ENCODE assay signal across 17 cellular contexts in the genomic region with DNA sequence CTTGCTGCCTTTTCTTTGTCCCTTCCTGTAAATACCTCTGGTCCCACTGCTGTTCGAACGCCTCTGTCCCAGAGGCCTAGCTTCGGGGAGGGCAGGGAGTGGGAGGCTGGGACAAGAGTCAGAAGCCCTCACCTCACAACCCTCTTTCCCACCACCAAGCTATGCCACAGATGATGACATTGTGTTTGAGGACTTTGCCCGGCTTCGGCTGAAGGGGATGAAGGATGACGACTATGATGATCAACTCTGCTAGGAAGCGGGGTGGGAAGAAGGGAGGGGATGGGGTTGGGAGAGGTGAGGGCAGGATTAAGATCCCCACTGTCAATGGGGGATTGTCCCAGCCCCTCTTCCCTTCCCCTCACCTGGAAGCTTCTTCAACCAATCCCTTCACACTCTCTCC. TPM values are rescaled to one million over a fixed set of nuclear protein-coding genes. Genes with fewer than 3 reads are reported as not detected.
DNase-seq lines count a peak whose midpoint lies in the region; ATAC-seq and TF ChIP-seq lines count a peak whose summit lies in the region.
"Had no signal": no experiment of that assay in that cellular context is flagged by ENCODE, and none has a peak within 500 bp of the region (broad histone marks: within the 10 kb centered on the region; RNA-seq: fewer than 3 reads in every experiment).

No MANE protein-coding gene starts in this region.

- H3K27me3 Mint-ChIP-seq in activated CD4-positive, alpha-beta memory T cell treated with anti-CD3 and anti-CD28 coated beads, Interleukin-2, amount 10 ng/mL, durations not matched to agents 7 days and 5 days = no peaks in the 10 kb centered on the region
- H3K27me3 Mint-ChIP-seq in activated CD4-positive, alpha-beta memory T cell treated with anti-CD3 and anti-CD28 coated beads for 36 hours = no peaks in the 10 kb centered on the region
- H3K27me3 Mint-ChIP-seq in immature natural killer cell (ENCODE audit: low read depth in 3 of 3) (peaks cover 2 to 8% (median 2%) of the 10 kb centered on the region in 3 donors), osteocyte (ENCODE audit: unreplicated experiment) (peaks cover 5% of the 10 kb centered on the region)

- no peak overlapping the region for H3K4me3 ChIP-seq in Panc1 (ENCODE audit: low read depth in 2 of 2, low read length in 2 of 2)
- H3K4me3 ChIP-seq: breast epithelium, thyroid gland had no signal

- peak overlapping the region; percentile 23 for H3K27ac Mint-ChIP-seq in activated CD4-positive, alpha-beta memory T cell treated with anti-CD3 and anti-CD28 coated beads, Interleukin-2, amount 10 ng/mL, durations not matched to agents 7 days and 5 days
- no peak overlapping the region for H3K27ac Mint-ChIP-seq in activated CD4-positive, alpha-beta memory T cell treated with anti-CD3 and anti-CD28 coated beads for 36 hours
- H3K27ac Mint-ChIP-seq in immature natural killer cell = peak overlapping the region; percentile 61 to 83 (median 71)
- H3K27ac Mint-ChIP-seq in stimulated activated effector memory CD8-positive, alpha-beta T cell treated with anti-CD3 and anti-CD28 coated beads, Interleukin-12 subunit alpha, Interleukin-12 subunit beta, amount 100 ng/mL, for 72 hours = peak overlapping the region; percentile 75
- H3K27ac Mint-ChIP-seq in osteocyte (ENCODE audit: unreplicated experiment) = no peak overlapping the region

- no peaks in the 10 kb centered on the region for H3K27me3 ChIP-seq in Panc1 (ENCODE audit: control insufficient read depth, insufficient read depth, low read length)
- H3K27me3 ChIP-seq: breast epithelium, thyroid gland had no signal

- H3K9me3 Mint-ChIP-seq in activated CD4-positive, alpha-beta memory T cell treated with anti-CD3 and anti-CD28 coated beads, Interleukin-2, amount 10 ng/mL, durations not matched to agents 7 days and 5 days = no peaks in the 10 kb centered on the region
- H3K9me3 Mint-ChIP-seq in activated CD4-positive, alpha-beta memory T cell treated with anti-CD3 and anti-CD28 coated beads for 36 hours = no peaks in the 10 kb centered on the region
- no peaks in the 10 kb centered on the region for H3K9me3 Mint-ChIP-seq in immature natural killer cell
- no peaks in the 10 kb centered on the region for H3K9me3 Mint-ChIP-seq in stimulated activated effector memory CD8-positive, alpha-beta T cell treated with anti-CD3 and anti-CD28 coated beads, Interleukin-12 subunit alpha, Interleukin-12 subunit beta, amount 100 ng/mL, for 72 hours
- H3K9me3 Mint-ChIP-seq in osteocyte (ENCODE audit: unreplicated experiment) = no peaks in the 10 kb centered on the region

- CTCF ChIA-PET in activated CD4-positive, alpha-beta memory T cell treated with anti-CD3 and anti-CD28 coated beads, Interleukin-2, amount 10 ng/mL, durations not matched to agents 7 days and 5 days (lab: Charles Lee) = interaction anchor here (0.7 kb wide), 1 partner anchor 21 kb away, joined by 3 read pairs; no protein-coding TSS in a partner anchor
- CTCF ChIA-PET in activated CD4-positive, alpha-beta memory T cell treated with anti-CD3 and anti-CD28 coated beads for 36 hours (lab: Charles Lee) = no interaction called here
- CTCF ChIA-PET in Panc1 (lab: Charles Lee) = no interaction called here

- H3K36me3 Mint-ChIP-seq in activated CD4-positive, alpha-beta memory T cell treated with anti-CD3 and anti-CD28 coated beads, Interleukin-2, amount 10 ng/mL, durations not matched to agents 7 days and 5 days (ENCODE audit: low read depth) = peaks cover 60% of the 10 kb centered on the region
- peaks cover 29% of the 10 kb centered on the region for H3K36me3 Mint-ChIP-seq in activated CD4-positive, alpha-beta memory T cell treated with anti-CD3 and anti-CD28 coated beads for 36 hours
- peaks cover 10 to 24% (median 23%) of the 10 kb centered on the region in 3 donors for H3K36me3 Mint-ChIP-seq in immature natural killer cell
- H3K36me3 Mint-ChIP-seq in stimulated activated effector memory CD8-positive, alpha-beta T cell treated with anti-CD3 and anti-CD28 coated beads, Interleukin-12 subunit alpha, Interleukin-12 subunit beta, amount 100 ng/mL, for 72 hours = peaks cover 65% of the 10 kb centered on the region
- H3K36me3 Mint-ChIP-seq in osteocyte (ENCODE audit: unreplicated experiment) = peaks cover 9% of the 10 kb centered on the region

- no peak overlapping the region for H3K27ac ChIP-seq in Panc1 (ENCODE audit: low read length)
- H3K27ac ChIP-seq: breast epithelium, thyroid gland had no signal

- H3K4me3 Mint-ChIP-seq in activated CD4-positive, alpha-beta memory T cell treated with anti-CD3 and anti-CD28 coated beads, Interleukin-2, amount 10 ng/mL, durations not matched to agents 7 days and 5 days = no peak overlapping the region
- no peak overlapping the region for H3K4me3 Mint-ChIP-seq in activated CD4-positive, alpha-beta memory T cell treated with anti-CD3 and anti-CD28 coated beads for 36 hours
- H3K4me3 Mint-ChIP-seq in immature natural killer cell (no peak overlapping the region), osteocyte (ENCODE audit: unreplicated experiment) (no peak overlapping the region)
- H3K4me3 Mint-ChIP-seq in stimulated activated effector memory CD8-positive, alpha-beta T cell treated with anti-CD3 and anti-CD28 coated beads, Interleukin-12 subunit alpha, Interleukin-12 subunit beta, amount 100 ng/mL, for 72 hours = no peak overlapping the region

- in situ Hi-C loops in Panc1 (cut with HindIII; ENCODE audit: low pct_unique_long_range_greater_than_20kb, low sequenced_read_pairs) = no loop called here

- TF ChIP-seq CTCF in Panc1 (IDR thresholded peaks at IDR 0.05) (no peak), osteocyte (IDR thresholded peaks at IDR 0.05) (no peak)

- TSS peak; percentile 93 for BruUV-seq in Panc1 (replicated peaks; lab: Mats Ljungman, UMichigan)

- intact Hi-C loops in activated CD4-positive, alpha-beta memory T cell treated with anti-CD3 and anti-CD28 coated beads for 36 hours (cut with micrococcal nuclease) = no loop called here
- intact Hi-C loops in Panc1 (cut with micrococcal nuclease; ENCODE audit: unreplicated experiment) = no loop called here

- peaks cover 55% of the 10 kb centered on the region for H3K4me1 Mint-ChIP-seq in activated CD4-positive, alpha-beta memory T cell treated with anti-CD3 and anti-CD28 coated beads, Interleukin-2, amount 10 ng/mL, durations not matched to agents 7 days and 5 days
- peaks cover 4% of the 10 kb centered on the region for H3K4me1 Mint-ChIP-seq in activated CD4-positive, alpha-beta memory T cell treated with anti-CD3 and anti-CD28 coated beads for 36 hours (ENCODE audit: low read depth)
- H3K4me1 Mint-ChIP-seq in immature natural killer cell (peaks cover 32 to 33% of the 10 kb centered on the region in 2 donors), osteocyte (ENCODE audit: unreplicated experiment) (no peaks in the 10 kb centered on the region)
- H3K4me1 Mint-ChIP-seq in stimulated activated effector memory CD8-positive, alpha-beta T cell treated with anti-CD3 and anti-CD28 coated beads, Interleukin-12 subunit alpha, Interleukin-12 subunit beta, amount 100 ng/mL, for 72 hours = peaks cover 72% of the 10 kb centered on the region

- H3K36me3 ChIP-seq in Panc1 (ENCODE audit: control insufficient read depth, insufficient read depth, low read length) = no peaks in the 10 kb centered on the region
- H3K36me3 ChIP-seq: breast epithelium, thyroid gland had no signal

- H3K4me1 ChIP-seq in Panc1 (ENCODE audit: control insufficient read depth, insufficient read depth, low read length) = peaks cover 14% of the 10 kb centered on the region
- H3K4me1 ChIP-seq: breast epithelium, thyroid gland had no signal

- POLR2A ChIA-PET in activated CD4-positive, alpha-beta memory T cell treated with anti-CD3 and anti-CD28 coated beads, Interleukin-2, amount 10 ng/mL, durations not matched to agents 7 days and 5 days (lab: Charles Lee) = interaction anchor here (0.9 to 3.1 kb wide), 2 partner anchors 10 to 69 kb away, joined by 3 to 22 read pairs; partner anchors contain the start of gene ARRB2
- POLR2A ChIA-PET in activated CD4-positive, alpha-beta memory T cell treated with anti-CD3 and anti-CD28 coated beads for 36 hours (lab: Charles Lee) = interaction anchor here (1.0 to 1.2 kb wide), 2 partner anchors 9 to 69 kb away, joined by 4 to 5 read pairs; no protein-coding TSS in a partner anchor
- POLR2A ChIA-PET in Panc1 (lab: Charles Lee) = no interaction called here

- ATAC-seq in Panc1 = no peak
- ATAC-seq in stimulated activated effector memory CD8-positive, alpha-beta T cell treated with anti-CD3 and anti-CD28 coated beads, Interleukin-12 subunit alpha, Interleukin-12 subunit beta, amount 100 ng/mL, for 72 hours = no peak

- no peak for DNase-seq in activated CD4-positive, alpha-beta memory T cell treated with anti-CD3 and anti-CD28 coated beads, Interleukin-2, amount 10 ng/mL, durations not matched to agents 7 days and 5 days
- DNase-seq in activated CD4-positive, alpha-beta memory T cell treated with anti-CD3 and anti-CD28 coated beads for 36 hours = no peak
- DNase-seq in Panc1 (ENCODE audit: low read depth, low spot score) (no peak), immature natural killer cell (no peak), osteocyte (ENCODE audit: extremely low spot score, unreplicated experiment) (no peak), D341Med (ENCODE audit: low spot score) (no peak), DMS114 treated with DMSO at 0.1 percent for 48 hours (lab: John Stamatoyannopoulos, UW; ENCODE audit: unreplicated experiment) (no peak)
- DNase-seq in stimulated activated effector memory CD8-positive, alpha-beta T cell treated with anti-CD3 and anti-CD28 coated beads, Interleukin-12 subunit alpha, Interleukin-12 subunit beta, amount 100 ng/mL, for 72 hours (ENCODE audit: low spot score in 2 of 2) = no peak
- DNase-seq: activated naive CD4-positive, alpha-beta T cell; left cardiac atrium; NCI-H1436; NK-92 treated with Interleukin-12 subunit alpha and Interleukin-12 subunit beta, amount 100 ng/mL, for 24 hours; SIG-M5; stimulated activated CD4-positive, alpha-beta T cell treated with anti-CD3 and anti-CD28 coated beads, Interleukin-2, amount 100 ng/mL, for 24 hours; thyroid gland had no signal

- H3K9me3 ChIP-seq in Panc1 (ENCODE audit: control insufficient read depth, insufficient read depth, low read depth, low read length) = no peaks in the 10 kb centered on the region
- H3K9me3 ChIP-seq: breast epithelium, thyroid gland had no signal

RNA-seq across cellular contexts. Expression of gene ARRB2, which starts 10.4 kb away (rescaled TPM):
- 100 to 1,000 TPM; 372 to 378 TPM for total RNA-seq in activated CD4-positive, alpha-beta memory T cell treated with anti-CD3 and anti-CD28 coated beads, Interleukin-2, amount 10 ng/mL, durations not matched to agents 7 days and 5 days
- total RNA-seq in activated CD4-positive, alpha-beta memory T cell treated with anti-CD3 and anti-CD28 coated beads for 36 hours = 100 to 1,000 TPM; 210 to 226 TPM
- total RNA-seq in Panc1 (2021; ENCODE audit: unreplicated experiment) = 39.2 TPM
- 51.6 TPM for polyA plus RNA-seq in Panc1 (2012; ENCODE audit: insufficient read length)
- 10 to 100 TPM; 46.0 to 70.9 (median 60.4) TPM for polyA plus RNA-seq in immature natural killer cell
- total RNA-seq in osteocyte = 19.4 and 23.6 TPM in 2 replicates

RNA-seq across cellular contexts. Expression of gene MED11, which starts 10.4 kb away (rescaled TPM):
- total RNA-seq in activated CD4-positive, alpha-beta memory T cell treated with anti-CD3 and anti-CD28 coated beads, Interleukin-2, amount 10 ng/mL, durations not matched to agents 7 days and 5 days = 10 to 100 TPM; 24.6 to 25.3 TPM
- total RNA-seq in activated CD4-positive, alpha-beta memory T cell treated with anti-CD3 and anti-CD28 coated beads for 36 hours = 10 to 100 TPM; 20.4 to 21.8 TPM
- total RNA-seq in Panc1 (2021; ENCODE audit: unreplicated experiment) (12.5 TPM), osteocyte (15.3 and 19.4 TPM in 2 replicates)
- polyA plus RNA-seq in Panc1 (2012; ENCODE audit: insufficient read length) = 20.5 TPM
- polyA plus RNA-seq in immature natural killer cell = 10 to 100 TPM; 26.2 to 52.1 (median 37.6) TPM

RNA-seq across cellular contexts. Expression of gene PELP1, which starts 16.9 kb away (rescaled TPM):
- total RNA-seq in activated CD4-positive, alpha-beta memory T cell treated with anti-CD3 and anti-CD28 coated beads, Interleukin-2, amount 10 ng/mL, durations not matched to agents 7 days and 5 days = 10 to 100 TPM; 67.7 to 69.2 TPM
- 100 to 1,000 TPM in 1 of 2 experiments, 10 to 100 TPM in 1; 96.1 to 101 TPM for total RNA-seq in activated CD4-positive, alpha-beta memory T cell treated with anti-CD3 and anti-CD28 coated beads for 36 hours
- 84.1 TPM for total RNA-seq in Panc1 (2021; ENCODE audit: unreplicated experiment)
- 41.7 TPM for polyA plus RNA-seq in Panc1 (2012; ENCODE audit: insufficient read length)
- 10 to 100 TPM in 1 of 3 donors, 1 to 10 TPM in 2; 3.8 to 11.1 (median 4.6) TPM for polyA plus RNA-seq in immature natural killer cell
- 60.5 and 60.7 TPM in 2 replicates for total RNA-seq in osteocyte

RNA-seq across cellular contexts. Expression of gene ZMYND15, which starts 18.8 kb away (rescaled TPM):
- under 1 TPM in 1 of 2 experiments, not detected in 1; 0.10 TPM for total RNA-seq in activated CD4-positive, alpha-beta memory T cell treated with anti-CD3 and anti-CD28 coated beads, Interleukin-2, amount 10 ng/mL, durations not matched to agents 7 days and 5 days
- under 1 TPM; 0.10 to 0.24 TPM for total RNA-seq in activated CD4-positive, alpha-beta memory T cell treated with anti-CD3 and anti-CD28 coated beads for 36 hours
- total RNA-seq in Panc1 (2021; ENCODE audit: unreplicated experiment) (0.28 TPM), osteocyte (0.55 and 0.99 TPM in 2 replicates)
- 0.22 TPM for polyA plus RNA-seq in Panc1 (2012; ENCODE audit: insufficient read length)
- polyA plus RNA-seq in immature natural killer cell = not detected
- total RNA-seq: activated CD8-positive, alpha-beta memory T cell treated with anti-CD3 and anti-CD28 coated beads for 36 hours had no signal

RNA-seq across cellular contexts. Expression of gene CXCL16, which starts 18.9 kb away (rescaled TPM):
- total RNA-seq in activated CD4-positive, alpha-beta memory T cell treated with anti-CD3 and anti-CD28 coated beads, Interleukin-2, amount 10 ng/mL, durations not matched to agents 7 days and 5 days = 1 to 10 TPM; 2.2 to 2.6 TPM
- total RNA-seq in activated CD4-positive, alpha-beta memory T cell treated with anti-CD3 and anti-CD28 coated beads for 36 hours = 1 to 10 TPM; 3.1 to 3.4 TPM
- total RNA-seq in Panc1 (2021; ENCODE audit: unreplicated experiment) (5.3 TPM), osteocyte (11.0 and 12.8 TPM in 2 replicates)
- polyA plus RNA-seq in Panc1 (2012; ENCODE audit: insufficient read length) = 4.2 TPM
- 1 to 10 TPM; 1.1 to 2.2 (median 1.1) TPM for polyA plus RNA-seq in immature natural killer cell

Comparison
In these comparisons a context has a peak if more than half of its experiments do, and no peak if none do; other contexts are left out.
1. H3K27ac Mint-ChIP-seq: peak in activated CD4-positive, alpha-beta memory T cell treated with anti-CD3 and anti-CD28 coated beads, Interleukin-2, amount 10 ng/mL, durations not matched to agents 7 days and 5 days (single experiment), immature natural killer cell (6 of 6) and stimulated activated effector memory CD8-positive, alpha-beta T cell treated with anti-CD3 and anti-CD28 coated beads, Interleukin-12 subunit alpha, Interleukin-12 subunit beta, amount 100 ng/mL, for 72 hours (single experiment); none in activated CD4-positive, alpha-beta memory T cell treated with anti-CD3 and anti-CD28 coated beads for 36 hours (single experiment) and osteocyte (single experiment).